ENCODE assay signal across 9 cellular contexts in the genomic region with DNA sequence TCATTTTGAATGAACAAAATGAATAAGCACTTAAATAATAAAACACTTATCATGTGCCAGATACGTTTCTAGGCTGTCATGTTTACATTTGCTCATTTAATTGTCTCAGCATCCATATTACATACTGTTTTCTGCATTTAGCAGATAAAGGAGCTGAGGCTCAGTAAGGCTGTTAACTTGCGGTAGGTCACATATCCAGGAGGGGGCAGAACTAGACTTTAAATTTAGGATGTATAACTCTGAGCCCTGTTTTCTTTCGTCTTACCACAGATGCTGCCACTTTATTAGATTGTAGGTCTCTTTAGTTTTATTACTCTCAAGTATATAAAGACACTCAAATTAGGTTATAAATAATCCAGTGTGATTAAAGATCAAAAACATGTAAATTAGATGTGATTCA. TPM values are rescaled to one million over a fixed set of nuclear protein-coding genes. Genes with fewer than 3 reads are reported as not detected.
DNase-seq lines count a peak whose midpoint lies in the region; TF ChIP-seq lines count a peak whose summit lies in the region.
"Had no signal": no experiment of that assay in that cellular context is flagged by ENCODE, and none has a peak within 500 bp of the region (broad histone marks: within the 10 kb centered on the region; RNA-seq: fewer than 3 reads in every experiment).

No MANE protein-coding gene starts in this region.

- H3K36me3 ChIP-seq in H7 (replicated peaks; ENCODE audit: control insufficient read depth, insufficient read depth, low read length): no peaks in the 10 kb centered on the region
- peaks cover 0 to 85% (median 24%) of the 10 kb centered on the region in 4 donors for H3K36me3 ChIP-seq in sigmoid colon

- H3K27me3 ChIP-seq in H7 (ENCODE audit: control insufficient read depth, insufficient read depth, low read length) (no peaks in the 10 kb centered on the region), sigmoid colon (no peaks in the 10 kb centered on the region)

- DNase-seq in D341Med (ENCODE audit: low spot score) (peak; percentile 58), H7 (peak; percentile 39), OCI-M1 (lab: John Stamatoyannopoulos, UW) (peak; percentile 45), fibroblast of pulmonary artery (ENCODE audit: low read depth) (peak; percentile 36), mucosa of gallbladder (ENCODE audit: low spot score) (no peak), NCI-H2029 (lab: John Stamatoyannopoulos, UW) (no peak), sigmoid colon (no peak)
- no peak for DNase-seq in activated CD8-positive, alpha-beta memory T cell treated with anti-CD3 and anti-CD28 coated beads, Interleukin-2, amount 50 U/mL, for 4 hours

- H3K9me3 ChIP-seq in sigmoid colon: no peaks in the 10 kb centered on the region
- H3K9me3 ChIP-seq: mucosa of descending colon had no signal

- H3K27ac ChIP-seq in sigmoid colon: no peak overlapping the region

- no peak for TF ChIP-seq EP300 in sigmoid colon (IDR thresholded peaks at IDR 0.05)

- TF ChIP-seq CTCF in fibroblast of pulmonary artery (IDR thresholded peaks at IDR 0.05; ENCODE audit: low read length, missing control alignments) (peak; percentile 43), sigmoid colon (IDR thresholded peaks at IDR 0.05) (peak in 2 of 4 experiments; percentile 21 to 27)

- intact Hi-C loops in sigmoid colon (cut with DNase I): no loop called here

- no peak overlapping the region for H3K4me3 ChIP-seq in H7 (ENCODE audit: insufficient read depth, low read depth, low read length)
- no peak overlapping the region for H3K4me3 ChIP-seq in fibroblast of pulmonary artery (replicated peaks; ENCODE audit: low read depth, low read length)
- H3K4me3 ChIP-seq in sigmoid colon: no peak overlapping the region
- H3K4me3 ChIP-seq: mucosa of descending colon had no signal

- 43 to 63% methylated on average over 3 of the region's 3 CpGs for WGBS in sigmoid colon, 2 donors

- no peaks in the 10 kb centered on the region for H3K4me1 ChIP-seq in sigmoid colon

- no peak for TF ChIP-seq POLR2A in sigmoid colon (IDR thresholded peaks at IDR 0.05)

RNA-seq across cellular contexts. Expression of a gene that starts 17.7 kb away (rescaled TPM):
- total RNA-seq in H7 (2014; rRNA removed; shearing (Covaris generic)): 4.5 and 5.7 TPM in 2 replicates
- total RNA-seq in mucosa of gallbladder (22.6 TPM), sigmoid colon (10 to 100 TPM; 24.5 to 34.3 (median 26.5) TPM)
- polyA plus RNA-seq in sigmoid colon: 10 to 100 TPM; 11.1 to 15.5 (median 11.4) TPM

RNA-seq across cellular contexts. Expression of a gene that starts 17.9 kb away (rescaled TPM):
- total RNA-seq in H7 (2014; rRNA removed; shearing (Covaris generic)): 11.9 and 22.3 TPM in 2 replicates
- total RNA-seq in mucosa of gallbladder (11.6 TPM), sigmoid colon (10 to 100 TPM in 1 of 4 donors, 1 to 10 TPM in 3; 6.3 to 17.1 (median 8.9) TPM)
- polyA plus RNA-seq in sigmoid colon: 1 to 10 TPM; 1.2 to 3.7 (median 3.5) TPM

RNA-seq across cellular contexts. Expression of a gene that starts 29.6 kb away (rescaled TPM):
- 37.1 and 55.0 TPM in 2 replicates for total RNA-seq in H7 (2014; rRNA removed; shearing (Covaris generic))
- total RNA-seq in mucosa of gallbladder (90.3 TPM), sigmoid colon (100 to 1,000 TPM in 2 of 4 donors, 10 to 100 TPM in 2; 72.6 to 133 (median 101) TPM)
- 100 to 1,000 TPM in 2 of 3 donors, 10 to 100 TPM in 1; 63.8 to 168 (median 106) TPM for polyA plus RNA-seq in sigmoid colon

RNA-seq across cellular contexts. Expression of a gene that starts 59.4 kb away (rescaled TPM):
- 0.52 and 0.90 TPM in 2 replicates for total RNA-seq in H7 (2014; rRNA removed; shearing (Covaris generic))
- 12.0 TPM for total RNA-seq in mucosa of gallbladder
- 10 to 100 TPM; 17.5 to 21.4 (median 18.9) TPM for total RNA-seq in sigmoid colon
- 1 to 10 TPM; 2.3 to 3.8 (median 3.0) TPM for polyA plus RNA-seq in sigmoid colon

Comparison
In these comparisons a context has a peak if more than half of its experiments do, and no peak if none do; other contexts are left out.
1. DNase-seq: peak in D341Med (single experiment), H7 (single experiment), OCI-M1 (single experiment) and fibroblast of pulmonary artery (single experiment); none in mucosa of gallbladder (single experiment), activated CD8-positive, alpha-beta memory T cell treated with anti-CD3 and anti-CD28 coated beads, Interleukin-2, amount 50 U/mL, for 4 hours (single experiment), NCI-H2029 (single experiment) and sigmoid colon (single experiment).